Comparison of ENCODE assay signal across 8 cellular contexts in the genomic region with DNA sequence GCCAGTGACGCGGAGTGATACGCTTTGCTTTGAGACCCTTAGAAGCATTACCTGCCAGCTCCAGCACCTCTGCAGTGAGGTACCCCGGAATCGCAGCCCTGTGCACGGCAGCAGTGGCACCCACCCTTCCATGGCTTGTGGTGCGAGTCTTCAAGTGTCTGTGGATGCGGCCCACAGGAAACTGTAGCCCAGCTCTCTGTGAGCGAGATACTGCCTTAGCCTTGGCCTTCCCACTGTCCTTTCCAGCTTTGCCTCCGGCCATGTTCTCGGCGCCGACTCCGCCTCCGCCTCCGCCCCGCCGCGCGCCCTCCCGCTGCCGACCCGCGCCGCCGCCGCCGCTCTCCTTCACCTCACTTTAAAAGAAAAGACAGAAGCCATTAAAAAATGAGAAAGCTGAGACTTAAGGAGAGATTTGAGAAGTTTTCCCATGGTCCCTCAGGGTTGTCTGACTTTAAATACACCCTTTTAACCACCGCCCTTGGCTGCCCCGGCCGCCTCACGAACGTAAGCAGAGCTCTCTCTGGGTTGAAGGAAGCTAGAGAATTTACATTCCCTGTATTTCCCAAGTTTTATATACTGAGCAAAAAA.
DNase-seq lines count a peak whose midpoint lies in the region; ATAC-seq, FAIRE-seq and TF ChIP-seq lines count a peak whose summit lies in the region.

No MANE protein-coding gene starts in this region.

- peak overlapping the region; percentile 52 to 64 for H3K4me3 ChIP-seq in Panc1 (ENCODE audit: low read depth in 2 of 2, low read length in 2 of 2)
- peak overlapping the region; percentile 59 for H3K4me3 ChIP-seq in coronary artery
- peak overlapping the region; percentile 22 to 51 (median 38) for H3K4me3 ChIP-seq in right lobe of liver
- H3K4me3 ChIP-seq in subcutaneous abdominal adipose tissue (ENCODE audit: low read depth in 1 of 5, low read length in 5 of 5) = peak overlapping the region; percentile 58 to 80 (median 66)

- in situ Hi-C loops in Panc1 (cut with HindIII; ENCODE audit: low pct_unique_long_range_greater_than_20kb, low sequenced_read_pairs) = no loop called here

- peak overlapping the region; percentile 26 to 82 (median 65) for H3K9ac ChIP-seq in subcutaneous abdominal adipose tissue (ENCODE audit: low read length in 5 of 5)

- no peak for FAIRE-seq in HTR-8/SVneo (lab: Jason Lieb, UNC)

- BruUV-seq in Panc1 (replicated peaks; lab: Mats Ljungman, UMichigan) = no TSS peak

- WGBS in right lobe of liver (ENCODE audit: insufficient coverage, low coverage, low lambda C conversion rate, missing lambda C conversion rate) = 30% methylated on average over 10 of the region's 33 CpGs

- no peak for TF ChIP-seq POLR2A in right lobe of liver (IDR thresholded peaks at IDR 0.05)

- H3K9me3 ChIP-seq in Panc1 (ENCODE audit: control insufficient read depth, insufficient read depth, low read depth, low read length) (no peaks in the 10 kb centered on the region), right lobe of liver (no peaks in the 10 kb centered on the region), subcutaneous abdominal adipose tissue (ENCODE audit: control insufficient read depth in 5 of 5, low read length in 5 of 5) (no peaks in the 10 kb centered on the region)

- H3K36me3 ChIP-seq in Panc1 (ENCODE audit: control insufficient read depth, insufficient read depth, low read length) (no peaks in the 10 kb centered on the region), right lobe of liver (no peaks in the 10 kb centered on the region), subcutaneous abdominal adipose tissue (ENCODE audit: control insufficient read depth in 5 of 5, insufficient read depth in 5 of 5, low read length in 5 of 5) (no peaks in the 10 kb centered on the region)

- H3K27me3 ChIP-seq in Panc1 (ENCODE audit: control insufficient read depth, insufficient read depth, low read length) (no peaks in the 10 kb centered on the region), right lobe of liver (no peaks in the 10 kb centered on the region), subcutaneous abdominal adipose tissue (ENCODE audit: control insufficient read depth in 5 of 5, insufficient read depth in 4 of 5, low read length in 5 of 5) (no peaks in the 10 kb centered on the region)

- POLR2A ChIA-PET in Panc1 (lab: Charles Lee) = interaction anchor here (0.7 kb wide), 1 partner anchor 70 kb away, joined by 3 read pairs; no protein-coding TSS in a partner anchor

- ATAC-seq in Panc1 (peak; percentile 94), right lobe of liver (peak; percentile 46 to 75 (median 72)), GM21515 (IDR thresholded peaks at IDR 0.05; ENCODE audit: unreplicated experiment) (no peak), GM18498 (IDR thresholded peaks at IDR 0.05; ENCODE audit: unreplicated experiment) (no peak)

- DNase-seq in ELF-1 (ENCODE audit: low read depth, low spot score) = peak; percentile 75
- no peak for DNase-seq in Panc1 (ENCODE audit: low read depth, low spot score)
- no peak for DNase-seq in coronary artery (ENCODE audit: low spot score)
- DNase-seq in right lobe of liver = no peak
- no peak for DNase-seq in HTR-8/SVneo (ENCODE audit: insufficient read length, low spot score)

- no peaks in the 10 kb centered on the region for H3K4me1 ChIP-seq in Panc1 (ENCODE audit: control insufficient read depth, insufficient read depth, low read length)
- H3K4me1 ChIP-seq in right lobe of liver = no peaks in the 10 kb centered on the region
- peaks cover 0 to 6% (median 3%) of the 10 kb centered on the region in 5 donors for H3K4me1 ChIP-seq in subcutaneous abdominal adipose tissue (ENCODE audit: control insufficient read depth in 5 of 5, insufficient read depth in 5 of 5, low read length in 5 of 5)

- TF ChIP-seq CTCF in Panc1 (IDR thresholded peaks at IDR 0.05) (no peak), coronary artery (IDR thresholded peaks at IDR 0.05) (no peak), right lobe of liver (IDR thresholded peaks at IDR 0.05) (no peak)

- CTCF ChIA-PET in Panc1 (lab: Charles Lee) = no interaction called here

- intact Hi-C loops in Panc1 (cut with micrococcal nuclease; ENCODE audit: unreplicated experiment) = no loop called here
- intact Hi-C loops in right lobe of liver (cut with DNase I) = no loop called here

- H3K27ac ChIP-seq in Panc1 (ENCODE audit: low read length) (peak overlapping the region; percentile 80), coronary artery (no peak overlapping the region), right lobe of liver (peak overlapping the region in 2 of 3 donors; percentile 11 to 24), subcutaneous abdominal adipose tissue (ENCODE audit: low read depth, low read length) (peak overlapping the region; percentile 78)

Comparison
In these comparisons a context has a peak if more than half of its experiments do, and no peak if none do; other contexts are left out.
1. ATAC-seq: peak in Panc1 (single experiment) and right lobe of liver (4 of 4); none in GM21515 (single experiment) and GM18498 (single experiment).
2. H3K27ac ChIP-seq: peak in Panc1 (single experiment), right lobe of liver (2 of 3) and subcutaneous abdominal adipose tissue (single experiment); none in coronary artery (0 of 2).
3. Peak in every context shown above with its lines, with median percentiles within 50 percentile points of each other: H3K4me3 ChIP-seq.